Comparison of ENCODE assay signal across 11 cellular contexts in the genomic region with DNA sequence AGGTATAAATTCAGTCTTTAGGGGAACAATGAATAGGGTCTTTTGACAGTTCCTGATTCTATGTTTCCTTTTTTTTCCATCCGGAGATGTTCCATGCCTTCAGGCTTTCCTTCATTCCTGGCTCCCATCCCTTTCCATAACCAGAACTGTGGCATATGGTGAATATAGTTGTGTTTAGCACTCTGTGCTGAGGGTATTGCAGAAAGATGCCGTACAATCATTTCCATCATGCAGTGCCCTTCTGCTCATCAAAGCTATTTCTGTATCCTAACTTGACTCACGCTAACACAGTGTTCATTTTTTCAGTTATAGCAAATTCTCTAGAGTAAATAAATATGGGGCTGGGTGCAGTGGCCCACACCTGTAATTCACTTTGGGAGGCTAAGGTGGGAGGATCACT.
DNase-seq lines count a peak whose midpoint lies in the region; ATAC-seq, FAIRE-seq and TF ChIP-seq lines count a peak whose summit lies in the region.
"Had no signal": no experiment of that assay in that cellular context is flagged by ENCODE, and none has a peak within 500 bp of the region (broad histone marks: within the 10 kb centered on the region; RNA-seq: fewer than 3 reads in every experiment).

No MANE protein-coding gene starts in this region.

- intact Hi-C loops in heart left ventricle (cut with DNase I), result no loop called here
- intact Hi-C loops in left cardiac atrium (cut with DNase I), result no loop called here
- intact Hi-C loops in right lobe of liver (cut with DNase I), result no loop called here
- intact Hi-C loops in upper lobe of right lung (cut with DNase I), result no loop called here

- WGBS in heart left ventricle, 4 donors, result 60 to 75% (median 67%) methylated on average over 3 of the region's 3 CpGs
- 80% methylated on average over 3 of the region's 3 CpGs for WGBS in right lobe of liver (ENCODE audit: insufficient coverage, low coverage, low lambda C conversion rate, missing lambda C conversion rate)

- no peak overlapping the region for H3K4me3 Mint-ChIP-seq in activated CD8-positive, alpha-beta T cell treated with anti-CD3 and anti-CD28 coated beads, Interleukin-2, amount 10 ng/mL, durations not matched to agents 7 days and 5 days

- no peak for TF ChIP-seq POLR2A in heart left ventricle (IDR thresholded peaks at IDR 0.05)
- no peak for TF ChIP-seq POLR2A in right lobe of liver (IDR thresholded peaks at IDR 0.05)

- H3K27me3 ChIP-seq in heart left ventricle (no peaks in the 10 kb centered on the region), right lobe of liver (no peaks in the 10 kb centered on the region), upper lobe of right lung (no peaks in the 10 kb centered on the region), BE2C (no peaks in the 10 kb centered on the region)

- H3K27me3 Mint-ChIP-seq in activated CD8-positive, alpha-beta T cell treated with anti-CD3 and anti-CD28 coated beads, Interleukin-2, amount 10 ng/mL, durations not matched to agents 7 days and 5 days (ENCODE audit: low read depth), result no peaks in the 10 kb centered on the region

- TF ChIP-seq CTCF in heart left ventricle (IDR thresholded peaks at IDR 0.05) (no peak), right lobe of liver (IDR thresholded peaks at IDR 0.05) (no peak), upper lobe of right lung (IDR thresholded peaks at IDR 0.05) (no peak), D721Med (IDR thresholded peaks at IDR 0.05; ENCODE audit: insufficient read depth, missing control alignments) (no peak), BE2C (IDR thresholded peaks at IDR 0.05; ENCODE audit: low read depth, low read length) (no peak)

- no peaks in the 10 kb centered on the region for H3K9me3 Mint-ChIP-seq in activated CD8-positive, alpha-beta T cell treated with anti-CD3 and anti-CD28 coated beads, Interleukin-2, amount 10 ng/mL, durations not matched to agents 7 days and 5 days (ENCODE audit: insufficient read depth)

- H3K36me3 ChIP-seq in heart left ventricle (peaks cover 0 to 24% (median 12%) of the 10 kb centered on the region in 9 donors), right lobe of liver (no peaks in the 10 kb centered on the region), upper lobe of right lung (peaks cover 5% of the 10 kb centered on the region), BE2C (no peaks in the 10 kb centered on the region; the same call in 1 of the 2 replicates)

- peak overlapping the region; percentile 9 for H3K27ac Mint-ChIP-seq in activated CD8-positive, alpha-beta T cell treated with anti-CD3 and anti-CD28 coated beads, Interleukin-2, amount 10 ng/mL, durations not matched to agents 7 days and 5 days

- CTCF ChIA-PET in activated CD8-positive, alpha-beta T cell treated with anti-CD3 and anti-CD28 coated beads, Interleukin-2, amount 10 ng/mL, durations not matched to agents 7 days and 5 days (lab: Charles Lee), result interaction anchor here (0.9 to 2.4 kb wide), 5 partner anchors 10 to 66 kb away, joined by 3 to 8 read pairs (median 5); no protein-coding TSS in a partner anchor

- peak overlapping the region in 8 of 12 donors; percentile 16 to 78 (median 64) for H3K27ac ChIP-seq in heart left ventricle
- peak overlapping the region in 2 of 3 donors; percentile 84 for H3K27ac ChIP-seq in right lobe of liver
- peak overlapping the region; percentile 24 for H3K27ac ChIP-seq in upper lobe of right lung

- H3K36me3 Mint-ChIP-seq in activated CD8-positive, alpha-beta T cell treated with anti-CD3 and anti-CD28 coated beads, Interleukin-2, amount 10 ng/mL, durations not matched to agents 7 days and 5 days (ENCODE audit: low read depth), result peaks cover 42% of the 10 kb centered on the region

- no peaks in the 10 kb centered on the region for H3K9me3 ChIP-seq in heart left ventricle
- H3K9me3 ChIP-seq in right lobe of liver, result no peaks in the 10 kb centered on the region
- H3K9me3 ChIP-seq in upper lobe of right lung, result no peaks in the 10 kb centered on the region
- no peaks in the 10 kb centered on the region for H3K9me3 ChIP-seq in BE2C

- POLR2A ChIA-PET in activated CD8-positive, alpha-beta T cell treated with anti-CD3 and anti-CD28 coated beads, Interleukin-2, amount 10 ng/mL, durations not matched to agents 7 days and 5 days (lab: Charles Lee), result interaction anchor here (1.2 to 5.3 kb wide), 4 partner anchors 9 to 31 kb away, joined by 3 to 47 read pairs (median 5); no protein-coding TSS in a partner anchor

- H3K4me3 ChIP-seq in heart left ventricle, result no peak overlapping the region
- H3K4me3 ChIP-seq in right lobe of liver, result no peak overlapping the region
- H3K4me3 ChIP-seq in upper lobe of right lung, result no peak overlapping the region
- H3K4me3 ChIP-seq in BE2C (ENCODE audit: low read depth, low read length), result no peak overlapping the region

- H3K4me1 Mint-ChIP-seq in activated CD8-positive, alpha-beta T cell treated with anti-CD3 and anti-CD28 coated beads, Interleukin-2, amount 10 ng/mL, durations not matched to agents 7 days and 5 days (ENCODE audit: low read depth), result peaks cover 81% of the 10 kb centered on the region

- DNase-seq in heart left ventricle (no peak), left cardiac atrium (no peak), right lobe of liver (no peak), upper lobe of right lung (no peak), D721Med (ENCODE audit: insufficient read length, low spot score) (no peak), BE2C (no peak)
- DNase-seq in activated CD8-positive, alpha-beta T cell treated with anti-CD3 and anti-CD28 coated beads, Interleukin-2, amount 10 ng/mL, durations not matched to agents 7 days and 5 days, result no peak
- DNase-seq: NCI-H2171; SHP77; stimulated activated CD4-positive, alpha-beta T cell treated with anti-CD3 and anti-CD28 coated beads, Interleukin-12 subunit alpha, Interleukin-12 subunit beta, amount 100 ng/mL, for 4 hours had no signal

- ATAC-seq in heart left ventricle, result no peak
- ATAC-seq in left cardiac atrium, result no peak
- no peak for ATAC-seq in activated CD8-positive, alpha-beta T cell treated with anti-CD3 and anti-CD28 coated beads, Interleukin-2, amount 10 ng/mL, durations not matched to agents 7 days and 5 days
- no peak for ATAC-seq in right lobe of liver
- ATAC-seq in upper lobe of right lung, result no peak
- ATAC-seq in HG02763 (IDR thresholded peaks at IDR 0.05; ENCODE audit: unreplicated experiment), result no peak

- no peak for FAIRE-seq in D721Med (lab: Jason Lieb, UNC)

- H3K4me1 ChIP-seq in heart left ventricle (peaks cover 20 to 96% (median 83%) of the 10 kb centered on the region in 12 donors), right lobe of liver (peaks cover 0 to 68% (median 31%) of the 10 kb centered on the region in 4 donors), upper lobe of right lung (peaks cover 73% of the 10 kb centered on the region), BE2C (peaks cover 22% of the 10 kb centered on the region)

Comparison
In these comparisons a context has a peak if more than half of its experiments do, and no peak if none do; other contexts are left out.
1. H3K27ac ChIP-seq: peak in every context shown above with its lines; median percentile 84 in right lobe of liver; 64 in heart left ventricle; 24 in upper lobe of right lung.